Comparison of ENCODE assay signal across 8 cellular contexts in the genomic region with DNA sequence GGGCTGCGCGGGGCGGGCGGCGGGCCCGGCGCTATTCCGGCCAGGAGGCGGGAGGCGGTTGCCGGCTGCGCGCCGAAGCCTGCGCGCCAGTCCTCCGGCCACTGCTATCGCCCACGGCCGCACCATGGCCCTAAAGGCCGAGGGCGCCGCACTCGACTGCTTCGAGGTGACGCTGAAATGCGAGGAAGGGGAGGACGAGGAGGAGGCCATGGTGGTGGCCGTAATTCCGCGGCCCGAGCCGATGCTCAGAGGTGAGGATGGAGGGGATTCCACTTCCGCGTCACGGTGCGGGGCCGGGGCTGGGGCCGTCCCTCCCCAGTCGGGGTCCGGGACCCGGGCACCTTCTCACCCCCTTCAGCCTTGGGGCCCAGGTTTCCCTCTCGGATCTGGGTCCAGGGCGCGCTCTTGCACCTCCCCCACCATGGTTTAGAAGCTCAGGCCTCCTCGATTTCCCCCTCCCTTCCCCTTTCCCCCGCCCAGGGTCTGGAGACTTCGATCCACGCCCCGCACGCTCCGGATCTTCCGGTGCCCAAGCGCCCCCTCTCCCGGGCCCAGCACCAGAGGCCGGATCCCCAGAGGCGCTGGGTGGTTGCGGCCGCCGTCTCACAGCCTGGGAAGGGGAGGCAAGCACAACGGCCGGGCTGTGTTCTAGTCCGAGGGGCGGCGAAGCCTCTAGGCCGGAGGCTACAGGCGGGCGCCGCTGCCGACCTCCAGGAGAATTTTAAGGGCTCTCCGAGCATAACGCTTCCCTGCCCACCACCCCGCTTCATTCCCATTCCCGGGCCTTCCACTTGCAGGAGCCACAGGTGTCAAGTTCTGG. TPM values are rescaled to one million over a fixed set of nuclear protein-coding genes. Genes with fewer than 3 reads are reported as not detected.
A peak's percentile ranks its signal among the peaks of the same experiment; 100 is the strongest.
DNase-seq lines count a peak whose midpoint lies in the region; ATAC-seq lines count a peak whose summit lies in the region.

No MANE protein-coding gene starts in this region.

- DNase-seq in CD1c-positive myeloid dendritic cell (ENCODE audit: extremely low spot score) (peak; percentile 24), GM19240 (ENCODE audit: insufficient read length, low spot score) (peak; percentile 59), RKO (ENCODE audit: low spot score) (peak; percentile 50), amniotic stem cell (lab: John Stamatoyannopoulos, UW) (peak; percentile 17), left cardiac atrium (peak; percentile 66), pons (ENCODE audit: low spot score) (peak; percentile 8), NCI-H2196 (lab: John Stamatoyannopoulos, UW; ENCODE audit: unreplicated experiment) (no peak)

- intact Hi-C loops in left cardiac atrium (cut with DNase I) = loop anchor here in 1 of 2 donors (2.0 kb wide), 1 partner anchor 45 kb away; a partner anchor contains a TSS

- ATAC-seq in HG03342 (IDR thresholded peaks at IDR 0.05; ENCODE audit: unreplicated experiment) = peak; percentile 33
- ATAC-seq in left cardiac atrium = peak; percentile 51 to 72

RNA-seq across cellular contexts. Expression of a gene that starts 0.5 kb away (rescaled TPM):
- total RNA-seq in left cardiac atrium = 10 to 100 TPM; 13.3 to 13.5 TPM

RNA-seq across cellular contexts. Expression of a gene that starts 25.1 kb away (rescaled TPM):
- total RNA-seq in left cardiac atrium = 10 to 100 TPM; 33.5 to 37.5 TPM

RNA-seq across cellular contexts. Expression of a gene that starts 45.2 kb away (rescaled TPM):
- total RNA-seq in left cardiac atrium = 10 to 100 TPM; 15.5 to 16.0 TPM
